30 cellular contexts compared by ENCODE assay signal in the genomic region with DNA sequence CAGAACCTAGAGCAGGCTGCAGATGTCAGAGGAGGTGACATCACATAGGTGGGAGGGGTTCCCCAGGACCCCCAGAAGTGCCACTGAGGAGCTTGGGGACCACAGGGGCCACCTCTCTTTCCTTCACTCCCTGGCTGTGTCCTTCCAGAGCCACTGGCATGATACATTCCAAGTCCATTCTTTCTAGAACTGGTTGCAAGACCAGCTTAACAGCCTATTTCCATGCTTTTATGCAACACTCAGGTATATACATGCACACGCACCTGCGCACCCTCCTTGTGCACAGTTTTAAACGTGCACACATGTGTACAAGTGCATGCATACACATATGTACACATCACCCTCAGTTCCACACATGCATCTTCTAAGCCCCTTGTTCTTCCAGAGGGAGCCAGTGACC. TPM values are rescaled to one million over a fixed set of nuclear protein-coding genes. Genes with fewer than 3 reads are reported as not detected.
"Had no signal": no experiment of that assay in that cellular context is flagged by ENCODE, and none has a peak within 500 bp of the region (broad histone marks: within the 10 kb centered on the region; RNA-seq: fewer than 3 reads in every experiment).

No MANE protein-coding gene starts in this region.

- H3K27me3 ChIP-seq: colonic mucosa, esophagus squamous epithelium, gastrocnemius medialis, heart right ventricle, left lung had no signal

- DNase-seq: cerebellar nuclear complex; colonic mucosa; cortex of kidney; effector CD8-positive, alpha-beta T cell; effector memory CD8-positive, alpha-beta T cell; endodermal cell; erythroblast; esophagus squamous epithelium; foreskin fibroblast; foreskin melanocyte; gastrocnemius medialis; glutamatergic neuron; head of caudate nucleus; heart right ventricle; hippocampal formation; left cardiac atrium; left ventricle myocardium superior; lower lobe of right lung; mesendoderm; midbrain had no signal

- ATAC-seq: effector memory CD8-positive, alpha-beta T cell; esophagus mucosa; gastrocnemius medialis; heart right ventricle; left cardiac atrium; left lung; left ventricle myocardium superior; lower lobe of right lung had no signal

- H3K36me3 ChIP-seq: colonic mucosa, esophagus squamous epithelium, left lung, lower lobe of right lung had no signal

- H3K4me1 ChIP-seq: colonic mucosa, gastrocnemius medialis, left lung, lower lobe of right lung had no signal

- H3K27ac ChIP-seq: colonic mucosa, epithelial cell of prostate, esophagus squamous epithelium, gastrocnemius medialis, heart right ventricle, left lung, lower lobe of right lung had no signal

- H3K4me3 ChIP-seq: colonic mucosa, esophagus squamous epithelium, gastrocnemius medialis, heart right ventricle, left lung, lower lobe of right lung had no signal

- H3K9me3 ChIP-seq: colonic mucosa, esophagus squamous epithelium, gastrocnemius medialis, heart right ventricle, left lung, lower lobe of right lung had no signal

RNA-seq across cellular contexts. Expression of a gene that starts 39.7 kb away (rescaled TPM):
- total RNA-seq: chondrocyte, dermis microvascular lymphatic vessel endothelial cell, endodermal cell, esophagus mucosa, esophagus squamous epithelium, glomerular endothelial cell, heart right ventricle, kidney epithelial cell, left cardiac atrium, left lung, left ventricle myocardium superior, lower lobe of right lung, lung microvascular endothelial cell, mucosa of gallbladder had no signal
- polyA plus RNA-seq: heart right ventricle, keratinocyte had no signal
